Comparison of ENCODE assay signal across 15 cellular contexts in the genomic region with DNA sequence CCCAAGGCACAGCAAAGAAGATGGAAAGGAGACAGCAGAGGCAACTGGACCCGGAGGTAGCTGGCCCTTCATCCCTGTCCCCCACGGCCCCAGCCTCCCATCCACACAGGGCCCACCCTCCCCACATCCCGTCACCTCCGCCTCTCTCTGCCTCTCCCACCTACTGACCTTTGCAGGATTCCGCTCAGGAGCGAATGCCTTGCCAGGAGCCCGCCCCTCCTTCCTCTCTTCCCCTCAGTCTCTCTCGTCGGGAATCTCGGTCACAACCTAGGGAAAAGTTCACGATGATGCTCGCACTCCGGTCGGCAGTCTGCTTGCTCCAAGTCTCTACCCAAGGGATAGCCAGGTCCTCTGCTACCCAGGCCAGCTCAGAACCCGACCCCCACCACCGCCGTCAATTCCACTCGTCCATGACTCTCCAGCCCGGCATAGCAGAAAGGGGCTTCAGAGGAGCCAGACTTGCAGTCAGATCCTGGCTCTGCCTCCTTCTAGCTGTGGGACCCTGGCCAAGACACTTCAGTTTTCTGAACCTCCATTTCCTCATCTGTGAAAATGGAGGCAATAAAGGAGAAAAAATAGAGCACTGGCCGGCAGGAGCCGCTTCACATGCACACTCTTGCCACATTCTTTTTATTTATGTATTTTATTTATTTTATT. TPM values are rescaled to one million over a fixed set of nuclear protein-coding genes. Genes with fewer than 3 reads are reported as not detected.
A peak's percentile ranks its signal among the peaks of the same experiment; 100 is the strongest.
DNase-seq lines count a peak whose midpoint lies in the region; ATAC-seq, FAIRE-seq and TF ChIP-seq lines count a peak whose summit lies in the region.
"Had no signal": no experiment of that assay in that cellular context is flagged by ENCODE, and none has a peak within 500 bp of the region (broad histone marks: within the 10 kb centered on the region; RNA-seq: fewer than 3 reads in every experiment).

No MANE protein-coding gene starts in this region.

- in situ Hi-C loops in HepG2 (cut with HindIII; ENCODE audit: extremely low pct_ligation_motif_present, low pct_unique_long_range_greater_than_20kb) = no loop called here

- CTCF ChIA-PET in HepG2 (lab: Yijun Ruan, JAX; ENCODE audit: low intra/inter-chr PET ratio, low total read pairs) = no interaction called here

- DNase-seq in DMS79 (lab: John Stamatoyannopoulos, UW) (peak; percentile 78), NCI-H2029 (lab: John Stamatoyannopoulos, UW) (peak; percentile 34), fibroblast of lung (ENCODE audit: low read depth in 2 of 2) (no peak), HepG2 (ENCODE audit: low spot score) (no peak), MM.1S (no peak)
- DNase-seq in activated CD4-positive, alpha-beta T cell treated with anti-CD3 and anti-CD28 coated beads, Interleukin-2, amount 50 U/mL, for 1 hour = no peak
- DNase-seq: activated CD4-positive, CD25-positive, alpha-beta regulatory T cell; dermis blood vessel endothelial cell; midbrain; NCI-H2107; stimulated activated CD4-positive, alpha-beta T cell treated with anti-CD3 and anti-CD28 coated beads, Interleukin-4, amount 100 ng/mL, for 1 hour; stimulated activated naive CD4-positive, alpha-beta T cell had no signal

- no peaks in the 10 kb centered on the region for H3K9me2 ChIP-seq in MM.1S (replicated peaks; ENCODE audit: insufficient read depth, low read length)

- peak overlapping the region; percentile 11 for H3K4me2 ChIP-seq in fibroblast of lung (ENCODE audit: extremely low read depth, insufficient read depth, low read length)
- H3K4me2 ChIP-seq in HepG2 (ENCODE audit: low read depth, low read length) = no peak overlapping the region
- H3K4me2 ChIP-seq in MM.1S (ENCODE audit: low read depth, low read length) = no peak overlapping the region

- H3K4me1 ChIP-seq in fibroblast of lung (ENCODE audit: control insufficient read depth, extremely low read depth, insufficient read depth, low read length) (peaks cover 30% of the 10 kb centered on the region), skeletal muscle tissue (ENCODE audit: control insufficient read depth in 3 of 3, insufficient read depth in 3 of 3, low read length in 3 of 3) (peaks cover 48 to 56% (median 54%) of the 10 kb centered on the region in 3 donors), HepG2 (ENCODE audit: insufficient read depth, low read length) (peaks cover 36% of the 10 kb centered on the region), MM.1S (ENCODE audit: low read length) (peaks cover 26% of the 10 kb centered on the region)

- TF ChIP-seq CTCF in fibroblast of lung (conservative IDR thresholded peaks at IDR 0.05 in 1 of 2, IDR thresholded peaks at IDR 0.05 in 1 of 2; ENCODE audit: low read depth in 1 of 2, low read length in 2 of 2) (no peak), HepG2 (CRISPR knock-in tag; IDR thresholded peaks at IDR 0.05) (no peak), MM.1S (IDR thresholded peaks at IDR 0.05; ENCODE audit: low read length) (no peak)

- H4K20me1 ChIP-seq in fibroblast of lung (ENCODE audit: control insufficient read depth, extremely low read depth, insufficient read depth, low read length) (peaks cover 20% of the 10 kb centered on the region), HepG2 (ENCODE audit: insufficient read depth, low read length) (peaks cover 53% of the 10 kb centered on the region), MM.1S (ENCODE audit: insufficient read depth, low read length) (no peaks in the 10 kb centered on the region)

- H3K79me2 ChIP-seq in fibroblast of lung (ENCODE audit: control insufficient read depth, insufficient read depth, low read length) (peaks cover 98% of the 10 kb centered on the region), HepG2 (ENCODE audit: insufficient read depth, low read length) (peaks cover 44% of the 10 kb centered on the region), MM.1S (ENCODE audit: low read length) (peaks cover 15% of the 10 kb centered on the region)

- H3K27ac ChIP-seq in fibroblast of lung (ENCODE audit: insufficient read depth, low read length) = peak overlapping the region; percentile 18
- peak overlapping the region; percentile 34 for H3K27ac ChIP-seq in skeletal muscle tissue (ENCODE audit: low read depth, low read length)
- no peak overlapping the region for H3K27ac ChIP-seq in HepG2 (ENCODE audit: extremely low read length, insufficient read depth, low read length)
- H3K27ac ChIP-seq in MM.1S (ENCODE audit: low read length) = no peak overlapping the region

- ATAC-seq in GM21723 (IDR thresholded peaks at IDR 0.05; ENCODE audit: unreplicated experiment) = no peak
- no peak for ATAC-seq in HepG2

- FAIRE-seq in HepG2 (lab: Jason Lieb, UNC) = no peak
- FAIRE-seq: H54 had no signal

- H3K36me3 ChIP-seq in fibroblast of lung (ENCODE audit: control insufficient read depth, insufficient read depth, low read length) (peaks cover 43% of the 10 kb centered on the region), skeletal muscle tissue (ENCODE audit: control insufficient read depth in 3 of 3, insufficient read depth in 3 of 3, low read length in 3 of 3) (peaks cover 46 to 53% (median 52%) of the 10 kb centered on the region in 3 donors), HepG2 (replicated peaks in 1 of 2; ENCODE audit: control insufficient read depth in 1 of 2, insufficient read depth in 2 of 2, low read length in 2 of 2) (peaks cover 35 to 51% of the 10 kb centered on the region in 2 experiments), MM.1S (replicated peaks; ENCODE audit: insufficient read depth, low read length) (no peaks in the 10 kb centered on the region)

- H3K9me3 ChIP-seq in fibroblast of lung (ENCODE audit: control insufficient read depth, insufficient read depth, low read depth, low read length) (no peaks in the 10 kb centered on the region), skeletal muscle tissue (ENCODE audit: control insufficient read depth in 3 of 3, low read length in 3 of 3) (no peaks in the 10 kb centered on the region), HepG2 (ENCODE audit: low read length) (no peaks in the 10 kb centered on the region), MM.1S (replicated peaks; ENCODE audit: insufficient read depth, low read length) (no peaks in the 10 kb centered on the region)

- no peak for TF ChIP-seq RAD21 in HepG2 (CRISPR knock-in tag; IDR thresholded peaks at IDR 0.05)

- BruUV-seq in HepG2 (replicated peaks; lab: Mats Ljungman, UMichigan) = no TSS peak

- peaks cover 9% of the 10 kb centered on the region; the same call in 1 of the 2 replicates for H3F3A ChIP-seq in MM.1S (ENCODE audit: insufficient read depth, low read length)

- intact Hi-C loops in HepG2 (cut with micrococcal nuclease; ENCODE audit: unreplicated experiment) = no loop called here

- H3K4me3 ChIP-seq in fibroblast of lung (replicated peaks in 1 of 4; ENCODE audit: control extremely low read depth in 1 of 4, insufficient read depth in 1 of 4, low read depth in 3 of 4, low read length in 4 of 4) (peak overlapping the region in 1 of 4 experiments; percentile 20), skeletal muscle tissue (ENCODE audit: low read length in 3 of 3) (peak overlapping the region in 2 of 3 donors; percentile 6 to 31), HepG2 (replicated peaks in 1 of 3; ENCODE audit: insufficient read depth in 1 of 3, low read depth in 2 of 3, low read length in 3 of 3) (no peak overlapping the region), MM.1S (ENCODE audit: low read length) (no peak overlapping the region)

- H3K9ac ChIP-seq in fibroblast of lung (ENCODE audit: insufficient read depth, low read length) (no peak overlapping the region), skeletal muscle tissue (ENCODE audit: low read depth in 1 of 3, low read length in 3 of 3) (no peak overlapping the region), HepG2 (ENCODE audit: insufficient read depth, low read depth, low read length) (no peak overlapping the region), MM.1S (ENCODE audit: low read length) (no peak overlapping the region)

- TF ChIP-seq POLR2A in HepG2 (IDR thresholded peaks at IDR 0.05; ENCODE audit: insufficient read depth in 1 of 2, low read depth in 2 of 2, low read length in 2 of 2) = no peak

- TF ChIP-seq EP300 in HepG2 (IDR thresholded peaks at IDR 0.05; ENCODE audit: low read depth in 2 of 2, low read length in 2 of 2) = no peak
- TF ChIP-seq EP300 in HepG2 (CRISPR knock-in tag; IDR thresholded peaks at IDR 0.05; ENCODE audit: borderline replicate concordance) = no peak

- 94% methylated on average over 21 of the region's 21 CpGs for WGBS in HepG2 (ENCODE audit: low lambda C conversion rate)

- H3K27me3 ChIP-seq in fibroblast of lung (ENCODE audit: control insufficient read depth, insufficient read depth, low read length) (no peaks in the 10 kb centered on the region), skeletal muscle tissue (ENCODE audit: control insufficient read depth in 3 of 3, insufficient read depth in 3 of 3, low read length in 3 of 3) (no peaks in the 10 kb centered on the region), HepG2 (ENCODE audit: control insufficient read depth in 1 of 2, insufficient read depth in 2 of 2, low read length in 2 of 2) (no peaks in the 10 kb centered on the region), MM.1S (replicated peaks; ENCODE audit: insufficient read depth, low read length) (no peaks in the 10 kb centered on the region)

- H2AFZ ChIP-seq in fibroblast of lung (ENCODE audit: low read length) (no peak overlapping the region), HepG2 (ENCODE audit: low read length) (no peak overlapping the region), MM.1S (ENCODE audit: low read length) (no peak overlapping the region)

- POLR2A ChIA-PET in HepG2 (lab: Yijun Ruan, JAX) = no interaction called here

RNA-seq across cellular contexts. Expression of a gene that starts 10.2 kb away (rescaled TPM):
- total RNA-seq in fibroblast of lung = 396 and 762 TPM in 2 replicates
- 209 and 220 TPM in 2 replicates for polyA plus RNA-seq in fibroblast of lung
- polyA plus RNA-seq in fibroblast of lung (2012) = 281 and 392 TPM in 2 replicates
- 340 and 357 TPM in 2 replicates for polyA minus RNA-seq in fibroblast of lung (ENCODE audit: low replicate concordance)
- total RNA-seq in skeletal muscle tissue = 432 TPM
- total RNA-seq in HepG2 (2016; rRNA removed; fragmentation: Illumina TruSeq; extraction: Trizol) = 25.0 and 40.6 TPM in 2 replicates
- 2.9 and 3.7 TPM in 2 replicates for total RNA-seq in HepG2 (2016; cell fraction: cytosol; rRNA removed; fragmentation: Illumina TruSeq; extraction: Trizol; ENCODE audit: low read depth)
- total RNA-seq in HepG2 (2016; cell fraction: insoluble cytoplasmic fraction; rRNA removed; fragmentation: Illumina TruSeq; extraction: Trizol) = 23.2 and 34.7 TPM in 2 replicates
- total RNA-seq in HepG2 (2016; cell fraction: membrane; rRNA removed; fragmentation: Illumina TruSeq; extraction: Trizol) = 6.6 and 7.4 TPM in 2 replicates
- total RNA-seq in HepG2 (2016; cell fraction: nucleus; rRNA removed; fragmentation: Illumina TruSeq; extraction: Trizol) = 76.4 and 80.4 TPM in 2 replicates
- 22.8 and 23.4 TPM in 2 replicates for polyA plus RNA-seq in HepG2 (2011; rRNA removed)
- 14.7 and 20.1 TPM in 2 replicates for polyA plus RNA-seq in HepG2 (2011; cell fraction: cytosol; rRNA removed)
- 57.1 and 57.5 TPM in 2 replicates for polyA plus RNA-seq in HepG2 (2011; cell fraction: nucleus; rRNA removed)
- polyA plus RNA-seq in HepG2 (2012) = 55.5 and 61.9 TPM in 2 replicates
- 0.98 and 1.1 TPM in 2 replicates for polyA plus RNA-seq in HepG2 (2016; cell fraction: cytosol; fragmentation: Illumina TruSeq; extraction: Trizol; ENCODE audit: low read depth)
- 11.6 and 12.9 TPM in 2 replicates for polyA plus RNA-seq in HepG2 (2016; cell fraction: insoluble cytoplasmic fraction; fragmentation: Illumina TruSeq; extraction: Trizol; ENCODE audit: low read depth)
- polyA plus RNA-seq in HepG2 (2016; cell fraction: membrane; fragmentation: Illumina TruSeq; extraction: Trizol; ENCODE audit: low read depth) = 2.0 and 2.1 TPM in 2 replicates
- 33.5 and 38.4 TPM in 2 replicates for polyA plus RNA-seq in HepG2 (2016; cell fraction: nucleus; fragmentation: Illumina TruSeq; extraction: Trizol; ENCODE audit: insufficient read depth, low read depth)
- polyA minus RNA-seq in HepG2 (2011; rRNA and poly(A)+ RNA removed; ENCODE audit: low replicate concordance) = 99.6 and 234 TPM in 2 replicates
- polyA minus RNA-seq in HepG2 (2011; cell fraction: cytosol; rRNA and poly(A)+ RNA removed) = 122 and 157 TPM in 2 replicates
- polyA minus RNA-seq in HepG2 (2011; cell fraction: nucleus; rRNA and poly(A)+ RNA removed) = 192 and 213 TPM in 2 replicates

RNA-seq across cellular contexts. Expression of a gene that starts 37.3 kb away (rescaled TPM):
- 1,405 and 1,825 TPM in 2 replicates for total RNA-seq in fibroblast of lung
- 1,308 and 1,333 TPM in 2 replicates for polyA plus RNA-seq in fibroblast of lung
- 1,642 and 1,675 TPM in 2 replicates for polyA plus RNA-seq in fibroblast of lung (2012)
- 2,187 and 2,476 TPM in 2 replicates for polyA minus RNA-seq in fibroblast of lung (ENCODE audit: low replicate concordance)
- 2,520 TPM for total RNA-seq in skeletal muscle tissue
- 1,787 and 2,092 TPM in 2 replicates for total RNA-seq in HepG2 (2016; rRNA removed; fragmentation: Illumina TruSeq; extraction: Trizol)
- total RNA-seq in HepG2 (2016; cell fraction: cytosol; rRNA removed; fragmentation: Illumina TruSeq; extraction: Trizol; ENCODE audit: low read depth) = 2,019 and 2,497 TPM in 2 replicates
- 1,856 and 2,038 TPM in 2 replicates for total RNA-seq in HepG2 (2016; cell fraction: insoluble cytoplasmic fraction; rRNA removed; fragmentation: Illumina TruSeq; extraction: Trizol)
- total RNA-seq in HepG2 (2016; cell fraction: membrane; rRNA removed; fragmentation: Illumina TruSeq; extraction: Trizol) = 4,333 and 4,899 TPM in 2 replicates
- total RNA-seq in HepG2 (2016; cell fraction: nucleus; rRNA removed; fragmentation: Illumina TruSeq; extraction: Trizol) = 776 and 846 TPM in 2 replicates
- 1,819 and 2,144 TPM in 2 replicates for polyA plus RNA-seq in HepG2 (2011; rRNA removed)
- 2,392 and 2,528 TPM in 2 replicates for polyA plus RNA-seq in HepG2 (2011; cell fraction: cytosol; rRNA removed)
- 525 and 588 TPM in 2 replicates for polyA plus RNA-seq in HepG2 (2011; cell fraction: nucleus; rRNA removed)
- 1,720 and 1,805 TPM in 2 replicates for polyA plus RNA-seq in HepG2 (2012)
- 2,631 and 2,980 TPM in 2 replicates for polyA plus RNA-seq in HepG2 (2016; cell fraction: cytosol; fragmentation: Illumina TruSeq; extraction: Trizol; ENCODE audit: low read depth)
- polyA plus RNA-seq in HepG2 (2016; cell fraction: insoluble cytoplasmic fraction; fragmentation: Illumina TruSeq; extraction: Trizol; ENCODE audit: low read depth) = 2,163 and 2,164 TPM in 2 replicates
- 4,391 and 4,816 TPM in 2 replicates for polyA plus RNA-seq in HepG2 (2016; cell fraction: membrane; fragmentation: Illumina TruSeq; extraction: Trizol; ENCODE audit: low read depth)
- 1,221 and 1,290 TPM in 2 replicates for polyA plus RNA-seq in HepG2 (2016; cell fraction: nucleus; fragmentation: Illumina TruSeq; extraction: Trizol; ENCODE audit: insufficient read depth, low read depth)
- polyA minus RNA-seq in HepG2 (2011; rRNA and poly(A)+ RNA removed; ENCODE audit: low replicate concordance) = 1,467 and 2,851 TPM in 2 replicates
- polyA minus RNA-seq in HepG2 (2011; cell fraction: cytosol; rRNA and poly(A)+ RNA removed) = 835 and 903 TPM in 2 replicates
- polyA minus RNA-seq in HepG2 (2011; cell fraction: nucleus; rRNA and poly(A)+ RNA removed) = 177 and 251 TPM in 2 replicates

RNA-seq across cellular contexts. Expression of a gene that starts 54.9 kb away (rescaled TPM):
- total RNA-seq in fibroblast of lung (6.9 and 7.8 TPM in 2 replicates), skeletal muscle tissue (4.2 TPM), HepG2 (2016; rRNA removed; fragmentation: Illumina TruSeq; extraction: Trizol) (8.5 and 9.7 TPM in 2 replicates)
- polyA plus RNA-seq in fibroblast of lung (5.5 and 6.8 TPM in 2 replicates), HepG2 (2011; rRNA removed) (14.3 and 17.5 TPM in 2 replicates)
- polyA plus RNA-seq in fibroblast of lung (2012) = 7.1 and 9.5 TPM in 2 replicates
- polyA minus RNA-seq in fibroblast of lung (ENCODE audit: low replicate concordance) = 5.9 and 7.1 TPM in 2 replicates
- 2.2 and 4.6 TPM in 2 replicates for total RNA-seq in HepG2 (2016; cell fraction: cytosol; rRNA removed; fragmentation: Illumina TruSeq; extraction: Trizol; ENCODE audit: low read depth)
- total RNA-seq in HepG2 (2016; cell fraction: insoluble cytoplasmic fraction; rRNA removed; fragmentation: Illumina TruSeq; extraction: Trizol) = 6.9 and 10.1 TPM in 2 replicates
- 3.7 and 6.0 TPM in 2 replicates for total RNA-seq in HepG2 (2016; cell fraction: membrane; rRNA removed; fragmentation: Illumina TruSeq; extraction: Trizol)
- total RNA-seq in HepG2 (2016; cell fraction: nucleus; rRNA removed; fragmentation: Illumina TruSeq; extraction: Trizol) = 8.1 and 9.3 TPM in 2 replicates
- 6.3 and 8.4 TPM in 2 replicates for polyA plus RNA-seq in HepG2 (2011; cell fraction: cytosol; rRNA removed)
- polyA plus RNA-seq in HepG2 (2011; cell fraction: nucleus; rRNA removed) = 43.5 and 52.1 TPM in 2 replicates
- polyA plus RNA-seq in HepG2 (2012) = 13.1 and 14.1 TPM in 2 replicates
- polyA plus RNA-seq in HepG2 (2016; cell fraction: cytosol; fragmentation: Illumina TruSeq; extraction: Trizol; ENCODE audit: low read depth) = 2.4 and 2.7 TPM in 2 replicates
- polyA plus RNA-seq in HepG2 (2016; cell fraction: insoluble cytoplasmic fraction; fragmentation: Illumina TruSeq; extraction: Trizol; ENCODE audit: low read depth) = 7.0 and 9.3 TPM in 2 replicates
- polyA plus RNA-seq in HepG2 (2016; cell fraction: membrane; fragmentation: Illumina TruSeq; extraction: Trizol; ENCODE audit: low read depth) = 3.7 and 4.0 TPM in 2 replicates
- polyA plus RNA-seq in HepG2 (2016; cell fraction: nucleus; fragmentation: Illumina TruSeq; extraction: Trizol; ENCODE audit: insufficient read depth, low read depth) = 25.7 TPM in 2 replicates
- polyA minus RNA-seq in HepG2 (2011; rRNA and poly(A)+ RNA removed; ENCODE audit: low replicate concordance) = 12.6 and 15.7 TPM in 2 replicates
- polyA minus RNA-seq in HepG2 (2011; cell fraction: cytosol; rRNA and poly(A)+ RNA removed) = 4.7 and 8.8 TPM in 2 replicates
- 3.9 and 9.4 TPM in 2 replicates for polyA minus RNA-seq in HepG2 (2011; cell fraction: nucleus; rRNA and poly(A)+ RNA removed)

Comparison
In these comparisons a context has a peak if more than half of its experiments do, and no peak if none do; other contexts are left out.
1. DNase-seq: peak in DMS79 (single experiment) and NCI-H2029 (single experiment); none in fibroblast of lung (0 of 2), HepG2 (single experiment), activated CD4-positive, alpha-beta T cell treated with anti-CD3 and anti-CD28 coated beads, Interleukin-2, amount 50 U/mL, for 1 hour (single experiment) and MM.1S (single experiment).
2. H3K27ac ChIP-seq: peak in fibroblast of lung (single experiment) and skeletal muscle tissue (single experiment); none in HepG2 (single experiment) and MM.1S (single experiment).
3. H3K4me3 ChIP-seq: peak in skeletal muscle tissue (2 of 3); none in HepG2 (0 of 3) and MM.1S (single experiment).